ENCODE assay signal across 8 cellular contexts in genomic region chr11:123654566-123655081, GRCh38. TPM values are rescaled to one million over a fixed set of nuclear protein-coding genes. Genes with fewer than 3 reads are reported as not detected.
DNase-seq lines count a peak whose midpoint lies in the region; ATAC-seq and TF ChIP-seq lines count a peak whose summit lies in the region.

Gene SCN3B, minus strand, starts transcription at chr11:123654624. Its CDS starts 823 bp downstream, at chr11:123653801.

- peak within 1 kb of the TSS; percentile 56 for H3K4me3 ChIP-seq in WI38 (ENCODE audit: low read depth, low read length)

- H3K36me3 Mint-ChIP-seq in activated CD8-positive, alpha-beta memory T cell treated with anti-CD3 and anti-CD28 coated beads, Interleukin-2, amount 10 ng/mL, durations not matched to agents 7 days and 5 days, result peaks cover 9% of the 10 kb centered on the region

- peaks cover 9% of the 10 kb centered on the region for H3K9me3 Mint-ChIP-seq in activated CD8-positive, alpha-beta memory T cell treated with anti-CD3 and anti-CD28 coated beads, Interleukin-2, amount 10 ng/mL, durations not matched to agents 7 days and 5 days (ENCODE audit: low read depth)

- H3K27ac ChIP-seq in temporal lobe (ENCODE audit: low read depth, low read length), result peak within 1 kb of the TSS; percentile 68

- H3K27me3 Mint-ChIP-seq in activated CD8-positive, alpha-beta memory T cell treated with anti-CD3 and anti-CD28 coated beads, Interleukin-2, amount 10 ng/mL, durations not matched to agents 7 days and 5 days, result peaks cover 47% of the 10 kb centered on the region

- H3K27ac Mint-ChIP-seq in activated CD8-positive, alpha-beta memory T cell treated with anti-CD3 and anti-CD28 coated beads, Interleukin-2, amount 10 ng/mL, durations not matched to agents 7 days and 5 days, result no peak within 1 kb of the TSS

- H3K4me1 Mint-ChIP-seq in activated CD8-positive, alpha-beta memory T cell treated with anti-CD3 and anti-CD28 coated beads, Interleukin-2, amount 10 ng/mL, durations not matched to agents 7 days and 5 days, result peaks cover 14% of the 10 kb centered on the region

- TF ChIP-seq CTCF in WI38 (IDR thresholded peaks at IDR 0.05; ENCODE audit: low read depth, low read length), result no peak

- peak within 1 kb of the TSS; percentile 60 for H3K4me3 Mint-ChIP-seq in activated CD8-positive, alpha-beta memory T cell treated with anti-CD3 and anti-CD28 coated beads, Interleukin-2, amount 10 ng/mL, durations not matched to agents 7 days and 5 days

- CTCF ChIA-PET in activated CD8-positive, alpha-beta memory T cell treated with anti-CD3 and anti-CD28 coated beads, Interleukin-2, amount 10 ng/mL, durations not matched to agents 7 days and 5 days (lab: Charles Lee), result interaction anchor here (0.6 to 1.1 kb wide), 5 partner anchors 14 to 419 kb away, joined by 3 to 5 read pairs (median 3); no protein-coding TSS in a partner anchor

- peak; percentile 45 for DNase-seq in activated CD8-positive, alpha-beta memory T cell treated with anti-CD3 and anti-CD28 coated beads, Interleukin-2, amount 10 ng/mL, durations not matched to agents 7 days and 5 days
- no peak for DNase-seq in activated CD8-positive, alpha-beta memory T cell treated with anti-CD3 and anti-CD28 coated beads for 24 hours
- DNase-seq in NCI-H146 (lab: John Stamatoyannopoulos, UW), result peak; percentile 76
- DNase-seq in midbrain (lab: John Stamatoyannopoulos, UW), result peak; percentile 55

- ATAC-seq in activated CD8-positive, alpha-beta memory T cell treated with anti-CD3 and anti-CD28 coated beads, Interleukin-2, amount 10 ng/mL, durations not matched to agents 7 days and 5 days, result peak; percentile 78
- ATAC-seq in esophagus mucosa (peak; percentile 96), GM19452 (IDR thresholded peaks at IDR 0.05; ENCODE audit: unreplicated experiment) (no peak)

RNA-seq across cellular contexts. Expression of gene SCN3B, which starts in this region (rescaled TPM):
- not detected for total RNA-seq in activated CD8-positive, alpha-beta memory T cell treated with anti-CD3 and anti-CD28 coated beads, Interleukin-2, amount 10 ng/mL, durations not matched to agents 7 days and 5 days
- total RNA-seq in esophagus mucosa, result 0.24 TPM
- total RNA-seq in temporal lobe, result 81.4 TPM

Comparison
In these comparisons a context has a peak if more than half of its experiments do, and no peak if none do; other contexts are left out.
1. RNA of gene SCN3B (total RNA-seq): 81.4 TPM in temporal lobe (single experiment); 0.24 TPM in esophagus mucosa (single experiment) and not detected in activated CD8-positive, alpha-beta memory T cell treated with anti-CD3 and anti-CD28 coated beads, Interleukin-2, amount 10 ng/mL, durations not matched to agents 7 days and 5 days; every median in the first group is over 10 times any median in the second.
2. Peak in DNase-seq and ATAC-seq in activated CD8-positive, alpha-beta memory T cell treated with anti-CD3 and anti-CD28 coated beads, Interleukin-2, amount 10 ng/mL, durations not matched to agents 7 days and 5 days; RNA of the gene not detected or under 1 TPM.
3. Peak in ATAC-seq in esophagus mucosa; RNA of the gene not detected or under 1 TPM.